Comparison of ENCODE assay signal across 8 cellular contexts in genomic region chr12:51972849-51973273, GRCh38. TPM values are rescaled to one million over a fixed set of nuclear protein-coding genes. Genes with fewer than 3 reads are reported as not detected.
A peak's percentile ranks its signal among the peaks of the same experiment; 100 is the strongest.
DNase-seq lines count a peak whose midpoint lies in the region; ATAC-seq and TF ChIP-seq lines count a peak whose summit lies in the region.

No MANE protein-coding gene starts in this region.

- peak overlapping the region; percentile 73 to 99 (median 97) for H3K27ac ChIP-seq in BLaER1 treated with 17β-estradiol and CSF1 and Interleukin-3, amounts not matched to agents 10 nM and 100 nM
- H3K27ac ChIP-seq in mammary epithelial cell (ENCODE audit: insufficient read depth, low read depth, low read length), result no peak overlapping the region

- TF ChIP-seq CTCF in mammary epithelial cell (conservative IDR thresholded peaks at IDR 0.05 in 1 of 2, IDR thresholded peaks at IDR 0.05 in 1 of 2; ENCODE audit: extremely low read depth in 1 of 2, insufficient read depth in 1 of 2, low read depth in 1 of 2, low read length in 2 of 2), result no peak

- H3K4me3 ChIP-seq in BLaER1 treated with 17β-estradiol and CSF1 and Interleukin-3, amounts not matched to agents 10 nM and 100 nM, result peak overlapping the region in 9 of 10 experiments; percentile 23 to 56 (median 38); a peak in 15 of 20 replicates
- H3K4me3 ChIP-seq in mammary epithelial cell (replicated peaks in 1 of 3; ENCODE audit: insufficient read depth in 1 of 3, low read depth in 2 of 3, low read length in 3 of 3), result no peak overlapping the region

- peak overlapping the region; percentile 87 to 98 (median 95) for H3K4me2 ChIP-seq in BLaER1 treated with 17β-estradiol and CSF1 and Interleukin-3, amounts not matched to agents 10 nM and 100 nM
- peak overlapping the region; percentile 27 for H3K4me2 ChIP-seq in mammary epithelial cell (ENCODE audit: insufficient read depth, low read depth, low read length)

- peaks cover 83 to 98% (median 94%) of the 10 kb centered on the region in 10 experiments for H3K4me1 ChIP-seq in BLaER1 treated with 17β-estradiol and CSF1 and Interleukin-3, amounts not matched to agents 10 nM and 100 nM
- peaks cover 43% of the 10 kb centered on the region for H3K4me1 ChIP-seq in mammary epithelial cell (ENCODE audit: insufficient read depth, low read length)

- ATAC-seq in memory B cell (ENCODE audit: low read depth), result no peak
- ATAC-seq in stimulated activated effector memory CD8-positive, alpha-beta T cell treated with anti-CD3 and anti-CD28 coated beads, Interleukin-12 subunit alpha, Interleukin-12 subunit beta, amount 100 ng/mL, for 72 hours, result peak; percentile 76

- peak overlapping the region; percentile 33 for H3K4me3 Mint-ChIP-seq in memory B cell
- H3K4me3 Mint-ChIP-seq in stimulated activated effector memory CD8-positive, alpha-beta T cell treated with anti-CD3 and anti-CD28 coated beads, Interleukin-12 subunit alpha, Interleukin-12 subunit beta, amount 100 ng/mL, for 72 hours, result peak overlapping the region; percentile 65

- DNase-seq in T-helper 1 cell, result peak in 4 of 5 donors; percentile 28 to 58 (median 34)
- peak; percentile 68 for DNase-seq in mammary epithelial cell
- DNase-seq in memory B cell (ENCODE audit: low spot score in 2 of 2), result no peak
- DNase-seq in stimulated activated effector memory CD8-positive, alpha-beta T cell treated with anti-CD3 and anti-CD28 coated beads, Interleukin-12 subunit alpha, Interleukin-12 subunit beta, amount 100 ng/mL, for 72 hours (ENCODE audit: low spot score in 2 of 2), result peak; percentile 25 to 67
- DNase-seq in NCI-H2107 (lab: John Stamatoyannopoulos, UW), result no peak
- DNase-seq in NCI-H774 (lab: John Stamatoyannopoulos, UW), result no peak
- no peak for DNase-seq in cerebellar cortex (ENCODE audit: low spot score)

- peak overlapping the region; percentile 70 to 89 (median 84) for H3K9ac ChIP-seq in BLaER1 treated with 17β-estradiol and CSF1 and Interleukin-3, amounts not matched to agents 10 nM and 100 nM
- no peak overlapping the region for H3K9ac ChIP-seq in mammary epithelial cell (ENCODE audit: insufficient read depth, low read length)

- H3K36me3 Mint-ChIP-seq in memory B cell, result peaks cover 7% of the 10 kb centered on the region
- peaks cover 25% of the 10 kb centered on the region for H3K36me3 Mint-ChIP-seq in stimulated activated effector memory CD8-positive, alpha-beta T cell treated with anti-CD3 and anti-CD28 coated beads, Interleukin-12 subunit alpha, Interleukin-12 subunit beta, amount 100 ng/mL, for 72 hours

- no peaks in the 10 kb centered on the region for H3K9me3 ChIP-seq in BLaER1 treated with 17β-estradiol and CSF1 and Interleukin-3, amounts not matched to agents 10 nM and 100 nM (replicated peaks in 1 of 11)
- H3K9me3 ChIP-seq in mammary epithelial cell (replicated peaks; ENCODE audit: insufficient read depth, low read length), result no peaks in the 10 kb centered on the region

- intact Hi-C loops in mammary epithelial cell (cut with micrococcal nuclease), result no loop called here

- WGBS in mammary epithelial cell (ENCODE audit: low coverage, missing lambda C conversion rate), result 65% methylated on average over 9 of the region's 9 CpGs

- BruUV-seq in mammary epithelial cell (replicated peaks; lab: Mats Ljungman, UMichigan), result no TSS peak

- no peaks in the 10 kb centered on the region for H3K9me3 Mint-ChIP-seq in memory B cell
- H3K9me3 Mint-ChIP-seq in stimulated activated effector memory CD8-positive, alpha-beta T cell treated with anti-CD3 and anti-CD28 coated beads, Interleukin-12 subunit alpha, Interleukin-12 subunit beta, amount 100 ng/mL, for 72 hours, result no peaks in the 10 kb centered on the region

- no peak overlapping the region for H2AFZ ChIP-seq in mammary epithelial cell (ENCODE audit: low read depth, low read length)

- peaks cover 61% of the 10 kb centered on the region for H3K79me2 ChIP-seq in mammary epithelial cell (ENCODE audit: insufficient read depth, low read length)

- H3K27ac Mint-ChIP-seq in memory B cell, result no peak overlapping the region
- H3K27ac Mint-ChIP-seq in stimulated activated effector memory CD8-positive, alpha-beta T cell treated with anti-CD3 and anti-CD28 coated beads, Interleukin-12 subunit alpha, Interleukin-12 subunit beta, amount 100 ng/mL, for 72 hours, result peak overlapping the region; percentile 4

- H4K20me1 ChIP-seq in BLaER1 treated with 17β-estradiol and CSF1 and Interleukin-3, amounts not matched to agents 10 nM and 100 nM, result peaks cover 0 to 22% (median 0%) of the 10 kb centered on the region in 11 experiments; a peak in 4 of 22 replicates
- no peaks in the 10 kb centered on the region for H4K20me1 ChIP-seq in mammary epithelial cell (ENCODE audit: insufficient read depth, low read length)

- CTCF ChIA-PET in mammary epithelial cell (lab: Charles Lee; ENCODE audit: low non-redundant PET), result no interaction called here

- H3K27me3 Mint-ChIP-seq in memory B cell, result peaks cover 4% of the 10 kb centered on the region

- H3K36me3 ChIP-seq in BLaER1 treated with 17β-estradiol and CSF1 and Interleukin-3, amounts not matched to agents 10 nM and 100 nM, result peaks cover 25 to 55% (median 47%) of the 10 kb centered on the region in 11 experiments
- peaks cover 9% of the 10 kb centered on the region for H3K36me3 ChIP-seq in mammary epithelial cell (ENCODE audit: insufficient read depth, low read length)

- H3K27me3 ChIP-seq in BLaER1 treated with 17β-estradiol and CSF1 and Interleukin-3, amounts not matched to agents 10 nM and 100 nM, result no peaks in the 10 kb centered on the region
- no peaks in the 10 kb centered on the region for H3K27me3 ChIP-seq in mammary epithelial cell (ENCODE audit: insufficient read depth, low read length)

- in situ Hi-C loops in mammary epithelial cell (cut with MboI; ENCODE audit: low sequenced_read_pairs in 2 of 2), result loop anchor here in 1 of 2 donors (5.0 kb wide), 1 partner anchor 46 kb away; no protein-coding TSS in a partner anchor

- dilution Hi-C loops in mammary epithelial cell (cut with HindIII; ENCODE audit: low sequenced_read_pairs), result no loop called here

- peaks cover 34% of the 10 kb centered on the region for H3K4me1 Mint-ChIP-seq in memory B cell
- H3K4me1 Mint-ChIP-seq in stimulated activated effector memory CD8-positive, alpha-beta T cell treated with anti-CD3 and anti-CD28 coated beads, Interleukin-12 subunit alpha, Interleukin-12 subunit beta, amount 100 ng/mL, for 72 hours, result peaks cover 73% of the 10 kb centered on the region

RNA-seq across cellular contexts. Expression of gene ACVR1B, which starts 21.4 kb away (rescaled TPM):
- total RNA-seq in mammary epithelial cell, result 10 to 100 TPM; 13.7 to 19.6 TPM
- polyA plus RNA-seq in mammary epithelial cell, result 10.8 TPM
- 13.8 TPM for polyA minus RNA-seq in mammary epithelial cell

RNA-seq across cellular contexts. Expression of gene TAMALIN, which starts 33.9 kb away (rescaled TPM):
- total RNA-seq in mammary epithelial cell, result under 1 TPM in 1 of 2 donors, not detected in 1; 0.50 TPM
- polyA plus RNA-seq in mammary epithelial cell, result 0.10 TPM
- polyA minus RNA-seq in mammary epithelial cell, result not detected

Comparison
In these comparisons a context has a peak if more than half of its experiments do, and no peak if none do; other contexts are left out.
1. H3K4me3 ChIP-seq: peak in BLaER1 treated with 17β-estradiol and CSF1 and Interleukin-3, amounts not matched to agents 10 nM and 100 nM (9 of 10); none in mammary epithelial cell (0 of 3).
2. DNase-seq: peak in T-helper 1 cell (4 of 5), mammary epithelial cell (single experiment) and stimulated activated effector memory CD8-positive, alpha-beta T cell treated with anti-CD3 and anti-CD28 coated beads, Interleukin-12 subunit alpha, Interleukin-12 subunit beta, amount 100 ng/mL, for 72 hours (2 of 2); none in memory B cell (0 of 2), NCI-H2107 (single experiment), NCI-H774 (single experiment) and cerebellar cortex (single experiment).